In genomic region chr1:2559509-2560298, GRCh38 we compare ENCODE assay signal across 1 cellular context.
TF ChIP-seq lines count a peak whose summit lies in the region.

No MANE protein-coding gene starts in this region.

TF ChIP-seq in GM12878, 131 proteins besides CTCF, POLR2A, EP300 and RAD21:
- TF ChIP-seq FOXM1 (IDR thresholded peaks at IDR 0.05; ENCODE audit: low read depth, low read length) (no peak), BCL3 (IDR thresholded peaks at IDR 0.05; ENCODE audit: borderline replicate concordance, insufficient read depth, low read depth, low read length, poor library complexity, severe bottlenecking) (no peak), PRDM15 (CRISPR knock-in tag; IDR thresholded peaks at IDR 0.05) (no peak), ATF3 (IDR thresholded peaks at IDR 0.05; ENCODE audit: borderline replicate concordance, extremely low read depth, low read depth, low read length) (no peak), MXI1 (IDR thresholded peaks at IDR 0.05; ENCODE audit: low read depth, low read length) (no peak), SP1 (IDR thresholded peaks at IDR 0.05; ENCODE audit: low read depth, low read length) (no peak), ESRRA (IDR thresholded peaks at IDR 0.05; ENCODE audit: low read length) (no peak), RCOR1 (conservative IDR thresholded peaks at IDR 0.05; ENCODE audit: low read depth, low read length) (no peak), HDAC6 (IDR thresholded peaks at IDR 0.05; ENCODE audit: unreplicated experiment) (no peak), SUZ12 (IDR thresholded peaks at IDR 0.05; ENCODE audit: unreplicated experiment) (no peak), RBBP5 (conservative IDR thresholded peaks at IDR 0.05) (no peak)
